Comparison of ENCODE assay signal across 9 cellular contexts in the genomic region with DNA sequence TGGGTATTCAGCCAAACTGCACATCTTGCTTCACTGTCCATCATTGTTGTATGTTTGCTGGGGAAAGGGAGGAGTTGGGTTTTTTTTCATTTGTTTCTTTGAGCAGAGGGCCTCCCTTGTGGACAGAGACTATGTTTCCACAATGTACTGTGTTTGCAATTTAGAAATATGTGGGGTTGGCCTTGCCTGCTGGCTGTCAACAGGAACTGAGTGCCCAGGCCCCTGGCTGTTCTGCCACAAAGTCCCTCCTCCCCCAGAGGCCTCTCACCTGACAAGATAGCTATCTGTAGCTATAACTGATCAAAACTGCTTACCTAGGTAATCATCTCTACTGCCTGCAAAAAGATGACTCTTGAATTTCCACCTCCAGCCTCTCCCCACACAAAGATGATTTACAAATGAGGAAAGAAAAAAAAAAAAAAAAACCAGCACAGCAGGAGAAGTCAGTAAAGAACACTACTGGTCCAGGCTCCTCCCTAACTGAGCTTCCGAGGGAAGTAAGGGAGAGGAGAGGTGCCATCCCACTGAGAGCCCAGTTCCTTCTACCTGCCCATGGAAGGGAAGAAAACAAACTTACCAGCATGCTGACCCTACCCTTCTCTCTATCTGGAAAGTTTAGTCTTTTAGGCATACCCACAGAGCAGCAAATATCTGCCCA.
DNase-seq lines count a peak whose midpoint lies in the region; ATAC-seq and TF ChIP-seq lines count a peak whose summit lies in the region.
"Had no signal": no experiment of that assay in that cellular context is flagged by ENCODE, and none has a peak within 500 bp of the region (broad histone marks: within the 10 kb centered on the region; RNA-seq: fewer than 3 reads in every experiment).

No MANE protein-coding gene starts in this region.

- ATAC-seq in CD4-positive, CD25-positive, alpha-beta regulatory T cell (ENCODE audit: low read depth in 2 of 2) = peak; percentile 46 to 62
- ATAC-seq in GM19324 (IDR thresholded peaks at IDR 0.05; ENCODE audit: low FRiP score, unreplicated experiment) (peak; percentile 50), esophagus mucosa (peak; percentile 67), GM19467 (IDR thresholded peaks at IDR 0.05; ENCODE audit: unreplicated experiment) (no peak)

- H3K4me2 ChIP-seq in KMS-11 (peak overlapping the region; percentile 67), OCI-LY7 (ENCODE audit: low read length) (no peak overlapping the region)

- CTCF ChIA-PET in OCI-LY7 (lab: Charles Lee; ENCODE audit: unreplicated experiment) = no interaction called here

- intact Hi-C loops in OCI-LY7 (cut with micrococcal nuclease; ENCODE audit: unreplicated experiment) = no loop called here

- TF ChIP-seq CTCF in KMS-11 (conservative IDR thresholded peaks at IDR 0.05; ENCODE audit: low read depth, low read length) (no peak), OCI-LY7 (conservative IDR thresholded peaks at IDR 0.05; ENCODE audit: low read length) (no peak)

- H3K27me3 ChIP-seq in CD4-positive, CD25-positive, alpha-beta regulatory T cell (ENCODE audit: control insufficient read depth, insufficient read depth, low read length) = no peaks in the 10 kb centered on the region
- no peaks in the 10 kb centered on the region for H3K27me3 ChIP-seq in KMS-11 (ENCODE audit: insufficient read depth, low read depth)

- H4K20me1 ChIP-seq in KMS-11 (ENCODE audit: insufficient read depth) = no peaks in the 10 kb centered on the region
- H4K20me1 ChIP-seq in OCI-LY7 (ENCODE audit: insufficient read depth, low read length) = no peaks in the 10 kb centered on the region

- no TSS peak for BruUV-seq in OCI-LY7 (replicated peaks; lab: Mats Ljungman, UMichigan)

- H3K36me3 ChIP-seq in CD4-positive, CD25-positive, alpha-beta regulatory T cell (ENCODE audit: control insufficient read depth, insufficient read depth, low read length) = peaks cover 2% of the 10 kb centered on the region
- H3K36me3 ChIP-seq in KMS-11 (ENCODE audit: insufficient read depth) (no peaks in the 10 kb centered on the region), OCI-LY7 (ENCODE audit: insufficient read depth, low read length) (no peaks in the 10 kb centered on the region)

- POLR2A ChIA-PET in OCI-LY7 (lab: Charles Lee) = interaction anchor here (1.2 to 1.4 kb wide), 2 partner anchors 10 to 11 kb away, joined by 9 read pairs; no protein-coding TSS in a partner anchor

- H3K4me3 ChIP-seq in CD4-positive, CD25-positive, alpha-beta regulatory T cell (ENCODE audit: low read depth, low read length) = peak overlapping the region; percentile 46
- no peak overlapping the region for H3K4me3 ChIP-seq in KMS-11 (IDR thresholded peaks at IDR 0.05; ENCODE audit: insufficient read depth, low read depth, low read length)
- no peak overlapping the region for H3K4me3 ChIP-seq in OCI-LY7 (ENCODE audit: low read depth, low read length, poor library complexity, severe bottlenecking)

- H3K9ac ChIP-seq in KMS-11 = no peak overlapping the region; the same call in 1 of the 2 replicates

- no peaks in the 10 kb centered on the region for H3K9me2 ChIP-seq in OCI-LY7 (ENCODE audit: insufficient read depth, low read length)

- peak overlapping the region; percentile 70 for H3K27ac ChIP-seq in CD4-positive, CD25-positive, alpha-beta regulatory T cell (ENCODE audit: insufficient read depth, low read length, poor library complexity, severe bottlenecking)
- peak overlapping the region; percentile 56 for H3K27ac ChIP-seq in KMS-11
- H3K27ac ChIP-seq in OCI-LY7 (ENCODE audit: low read depth, low read length, poor library complexity, severe bottlenecking) = no peak overlapping the region

- H3K79me2 ChIP-seq in KMS-11 (ENCODE audit: insufficient read depth, low read depth) (no peaks in the 10 kb centered on the region; the same call in 1 of the 2 replicates), OCI-LY7 (ENCODE audit: insufficient read depth, low read depth, low read length) (no peaks in the 10 kb centered on the region)

- H3K9me3 ChIP-seq in CD4-positive, CD25-positive, alpha-beta regulatory T cell (ENCODE audit: control insufficient read depth in 2 of 2, low read length in 2 of 2) = no peaks in the 10 kb centered on the region
- H3K9me3 ChIP-seq in OCI-LY7 (ENCODE audit: low read length) = no peaks in the 10 kb centered on the region

- H3K4me3 Mint-ChIP-seq in CD4-positive, CD25-positive, alpha-beta regulatory T cell = peak overlapping the region; percentile 44 to 66 (median 62)

- H3K27me3 Mint-ChIP-seq in CD4-positive, CD25-positive, alpha-beta regulatory T cell = no peaks in the 10 kb centered on the region

- peak overlapping the region; percentile 45 to 89 (median 81) for H3K27ac Mint-ChIP-seq in CD4-positive, CD25-positive, alpha-beta regulatory T cell

- H3K9me3 Mint-ChIP-seq in CD4-positive, CD25-positive, alpha-beta regulatory T cell = peaks cover 0 to 4% (median 0%) of the 10 kb centered on the region in 7 donors

- peaks cover 20% of the 10 kb centered on the region for H3K36me3 Mint-ChIP-seq in CD4-positive, CD25-positive, alpha-beta regulatory T cell

- DNase-seq in CD4-positive, CD25-positive, alpha-beta regulatory T cell = peak in 2 of 3 donors; percentile 38 to 84
- DNase-seq in OCI-LY7 (ENCODE audit: low spot score) (no peak), HK-2 (ENCODE audit: unreplicated experiment) (no peak), hepatic stellate cell (ENCODE audit: low spot score) (no peak)
- DNase-seq: NCI-H2227 treated with DMSO at 0.1 percent for 48 hours had no signal

- peaks cover 46 to 77% (median 63%) of the 10 kb centered on the region in 4 donors for H3K4me1 Mint-ChIP-seq in CD4-positive, CD25-positive, alpha-beta regulatory T cell

- peaks cover 45% of the 10 kb centered on the region for H3K4me1 ChIP-seq in CD4-positive, CD25-positive, alpha-beta regulatory T cell (ENCODE audit: control insufficient read depth, insufficient read depth, low read length, poor library complexity, severe bottlenecking)
- H3K4me1 ChIP-seq in KMS-11 (ENCODE audit: low read depth, poor library complexity, severe bottlenecking) = peaks cover 68% of the 10 kb centered on the region
- H3K4me1 ChIP-seq in OCI-LY7 (ENCODE audit: insufficient read depth, low read length, poor library complexity, severe bottlenecking) = no peaks in the 10 kb centered on the region

- H2AFZ ChIP-seq in KMS-11 (ENCODE audit: low read depth) = no peak overlapping the region
- H2AFZ ChIP-seq in OCI-LY7 (ENCODE audit: low read length) = no peak overlapping the region

Comparison
In these comparisons a context has a peak if more than half of its experiments do, and no peak if none do; other contexts are left out.
1. DNase-seq: peak in CD4-positive, CD25-positive, alpha-beta regulatory T cell (2 of 3); none in OCI-LY7 (single experiment), HK-2 (single experiment) and hepatic stellate cell (single experiment).